ENCODE assay signal across 1 cellular context in genomic region chr2:58133395-58133794, GRCh38.
TF ChIP-seq lines count a peak whose summit lies in the region.

No MANE protein-coding gene starts in this region.

TF ChIP-seq in HepG2, 621 proteins besides CTCF, POLR2A, EP300 and RAD21 (continued from another document):
- TF ChIP-seq ZNF609 (CRISPR knock-in tag; IDR thresholded peaks at IDR 0.05; ENCODE audit: borderline replicate concordance) = no peak
